17 cellular contexts compared by ENCODE assay signal in genomic region chr10:29285624-29286051, GRCh38. TPM values are rescaled to one million over a fixed set of nuclear protein-coding genes. Genes with fewer than 3 reads are reported as not detected.
A peak's percentile ranks its signal among the peaks of the same experiment; 100 is the strongest.
DNase-seq lines count a peak whose midpoint lies in the region; ATAC-seq and TF ChIP-seq lines count a peak whose summit lies in the region.
"Had no signal": no experiment of that assay in that cellular context is flagged by ENCODE, and none has a peak within 500 bp of the region (broad histone marks: within the 10 kb centered on the region; RNA-seq: fewer than 3 reads in every experiment).

No MANE protein-coding gene starts in this region.

- H3K27me3 Mint-ChIP-seq in activated B cell treated with CpG ODN at 0.5 μM for 24 hours = peaks cover 5% of the 10 kb centered on the region

- no peaks in the 10 kb centered on the region for H3K9me3 Mint-ChIP-seq in activated B cell treated with CpG ODN at 0.5 μM for 24 hours
- H3K9me3 Mint-ChIP-seq: activated naive CD4-positive, alpha-beta T cell treated with anti-CD3 and anti-CD28 coated beads, Interleukin-2, amount 10 ng/mL, durations not matched to agents 7 days and 5 days; CD4-positive, CD25-positive, alpha-beta regulatory T cell; central memory CD8-positive, alpha-beta T cell; HFFc6; stimulated activated naive CD8-positive, alpha-beta T cell treated with anti-CD3 and anti-CD28 coated beads, Interleukin-15, amount 100 ng/mL, for 72 hours had no signal

- no peak overlapping the region for H3K4me3 Mint-ChIP-seq in activated B cell treated with CpG ODN at 0.5 μM for 24 hours
- H3K4me3 Mint-ChIP-seq: activated CD8-positive, alpha-beta T cell treated with anti-CD3 and anti-CD28 coated beads, Interleukin-2, amount 10 ng/mL, durations not matched to agents 7 days and 5 days; activated naive CD4-positive, alpha-beta T cell treated with anti-CD3 and anti-CD28 coated beads, Interleukin-2, amount 10 ng/mL, durations not matched to agents 7 days and 5 days; CD4-positive, CD25-positive, alpha-beta regulatory T cell; central memory CD8-positive, alpha-beta T cell; HFFc6; stimulated activated naive CD8-positive, alpha-beta T cell treated with anti-CD3 and anti-CD28 coated beads, Interleukin-15, amount 100 ng/mL, for 72 hours; T-helper 17 cell had no signal

- intact Hi-C loops in activated B cell treated with CpG ODN at 0.5 μM for 24 hours (cut with micrococcal nuclease) = no loop called here

- H3K27ac Mint-ChIP-seq in activated B cell treated with CpG ODN at 0.5 μM for 24 hours = no peak overlapping the region
- H3K27ac Mint-ChIP-seq: activated CD8-positive, alpha-beta T cell treated with anti-CD3 and anti-CD28 coated beads, Interleukin-2, amount 10 ng/mL, durations not matched to agents 7 days and 5 days; activated naive CD4-positive, alpha-beta T cell treated with anti-CD3 and anti-CD28 coated beads, Interleukin-2, amount 10 ng/mL, durations not matched to agents 7 days and 5 days; HFFc6; T-helper 17 cell had no signal

- CTCF ChIA-PET in activated B cell treated with CpG ODN at 0.5 μM for 24 hours (lab: Charles Lee) = no interaction called here

- H3K4me1 Mint-ChIP-seq in activated B cell treated with CpG ODN at 0.5 μM for 24 hours = no peaks in the 10 kb centered on the region
- H3K4me1 Mint-ChIP-seq: activated naive CD4-positive, alpha-beta T cell treated with anti-CD3 and anti-CD28 coated beads, Interleukin-2, amount 10 ng/mL, durations not matched to agents 7 days and 5 days; CD4-positive, CD25-positive, alpha-beta regulatory T cell; central memory CD8-positive, alpha-beta T cell; stimulated activated naive CD8-positive, alpha-beta T cell treated with anti-CD3 and anti-CD28 coated beads, Interleukin-15, amount 100 ng/mL, for 72 hours; T-helper 17 cell had no signal

- TF ChIP-seq CTCF in activated B cell treated with CpG ODN at 0.5 μM for 24 hours (IDR thresholded peaks at IDR 0.05) = no peak

- DNase-seq in activated B cell treated with CpG ODN at 0.5 μM for 24 hours (no peak), NCI-H526 (lab: John Stamatoyannopoulos, UW) (no peak), HuH-7 (ENCODE audit: low spot score) (no peak), foreskin melanocyte (no peak), NCI-H69 (lab: John Stamatoyannopoulos, UW) (no peak)
- DNase-seq: activated CD8-positive, alpha-beta T cell treated with anti-CD3 and anti-CD28 coated beads, Interleukin-2, amount 10 ng/mL, durations not matched to agents 7 days and 5 days; activated naive CD4-positive, alpha-beta T cell treated with anti-CD3 and anti-CD28 coated beads, Interleukin-2, amount 10 ng/mL, durations not matched to agents 7 days and 5 days; CD4-positive, CD25-positive, alpha-beta regulatory T cell; erythroblast; HFFc6; posterior cingulate gyrus; stimulated activated naive CD8-positive, alpha-beta T cell treated with anti-CD3 and anti-CD28 coated beads, Interleukin-15, amount 100 ng/mL, for 72 hours; T-helper 17 cell had no signal

- H3K36me3 Mint-ChIP-seq in activated B cell treated with CpG ODN at 0.5 μM for 24 hours (ENCODE audit: low read depth) = no peaks in the 10 kb centered on the region
- H3K36me3 Mint-ChIP-seq: activated naive CD4-positive, alpha-beta T cell treated with anti-CD3 and anti-CD28 coated beads, Interleukin-2, amount 10 ng/mL, durations not matched to agents 7 days and 5 days; CD4-positive, CD25-positive, alpha-beta regulatory T cell had no signal

- peak; percentile 81 for ATAC-seq in GM18861 (IDR thresholded peaks at IDR 0.05; ENCODE audit: unreplicated experiment)
- peak; percentile 87 for ATAC-seq in GM21447 (IDR thresholded peaks at IDR 0.05; ENCODE audit: unreplicated experiment)
- peak; percentile 87 for ATAC-seq in HG03039 (IDR thresholded peaks at IDR 0.05; ENCODE audit: unreplicated experiment)
- peak; percentile 42 for ATAC-seq in activated B cell treated with CpG ODN at 0.5 μM for 24 hours (ENCODE audit: low read depth)
- ATAC-seq: activated CD8-positive, alpha-beta T cell treated with anti-CD3 and anti-CD28 coated beads, Interleukin-2, amount 10 ng/mL, durations not matched to agents 7 days and 5 days; stimulated activated naive CD8-positive, alpha-beta T cell treated with anti-CD3 and anti-CD28 coated beads, Interleukin-15, amount 100 ng/mL, for 72 hours; T-helper 17 cell had no signal

- POLR2A ChIA-PET in activated B cell treated with CpG ODN at 0.5 μM for 24 hours (lab: Charles Lee) = no interaction called here

RNA-seq across cellular contexts. Expression of gene LYZL1, which starts 3.2 kb away (rescaled TPM):
- not detected in 2 replicates for total RNA-seq in activated B cell treated with CpG ODN at 0.5 μM for 24 hours
- total RNA-seq: activated CD8-positive, alpha-beta T cell treated with anti-CD3 and anti-CD28 coated beads, Interleukin-2, amount 10 ng/mL, durations not matched to agents 7 days and 5 days; CD4-positive, CD25-positive, alpha-beta regulatory T cell; HFFc6; T-helper 17 cell had no signal
